1 cellular context compared by ENCODE assay signal in the genomic region with DNA sequence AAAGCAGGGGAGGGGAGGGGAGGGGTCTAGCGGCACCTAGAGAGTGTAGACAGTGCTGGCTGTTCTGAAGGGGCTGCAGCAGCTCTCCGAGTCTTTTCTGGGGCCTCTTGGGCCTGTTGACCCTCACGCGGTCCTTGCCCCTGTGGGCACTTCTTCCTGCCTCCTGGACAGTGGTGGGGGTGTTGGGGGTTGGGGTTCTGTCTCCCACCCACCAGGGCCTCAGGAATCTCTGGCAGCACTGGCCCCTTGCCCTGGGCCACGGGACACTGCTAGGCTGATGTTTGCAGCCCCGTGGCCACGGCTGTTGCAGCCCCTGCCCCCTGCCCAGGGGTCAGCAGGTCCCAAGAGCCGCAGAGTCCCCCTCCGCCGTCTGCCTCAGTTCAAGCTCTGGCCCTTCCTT.
TF ChIP-seq lines count a peak whose summit lies in the region.

No MANE protein-coding gene starts in this region.

TF ChIP-seq in H1, 55 proteins besides CTCF, POLR2A, EP300 and RAD21:
- TF ChIP-seq, protein P1, sequence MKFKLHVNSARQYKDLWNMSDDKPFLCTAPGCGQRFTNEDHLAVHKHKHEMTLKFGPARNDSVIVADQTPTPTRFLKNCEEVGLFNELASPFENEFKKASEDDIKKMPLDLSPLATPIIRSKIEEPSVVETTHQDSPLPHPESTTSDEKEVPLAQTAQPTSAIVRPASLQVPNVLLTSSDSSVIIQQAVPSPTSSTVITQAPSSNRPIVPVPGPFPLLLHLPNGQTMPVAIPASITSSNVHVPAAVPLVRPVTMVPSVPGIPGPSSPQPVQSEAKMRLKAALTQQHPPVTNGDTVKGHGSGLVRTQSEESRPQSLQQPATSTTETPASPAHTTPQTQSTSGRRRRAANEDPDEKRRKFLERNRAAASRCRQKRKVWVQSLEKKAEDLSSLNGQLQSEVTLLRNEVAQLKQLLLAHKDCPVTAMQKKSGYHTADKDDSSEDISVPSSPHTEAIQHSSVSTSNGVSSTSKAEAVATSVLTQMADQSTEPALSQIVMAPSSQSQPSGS (IDR thresholded peaks at IDR 0.05; ENCODE audit: low read length) = no peak
